In genomic region chr7:50101873-50102272, GRCh38 we compare ENCODE assay signal across 11 cellular contexts. TPM values are rescaled to one million over a fixed set of nuclear protein-coding genes. Genes with fewer than 3 reads are reported as not detected.
"Had no signal": no experiment of that assay in that cellular context is flagged by ENCODE, and none has a peak within 500 bp of the region (broad histone marks: within the 10 kb centered on the region; RNA-seq: fewer than 3 reads in every experiment).

No MANE protein-coding gene starts in this region.

- H3K4me3 Mint-ChIP-seq: IgD-negative memory B cell had no signal

- FAIRE-seq: HepG2, HTR-8/SVneo, K562 had no signal

- H3K4me2 ChIP-seq: KMS-11 had no signal

- H3K4me1 Mint-ChIP-seq: IgD-negative memory B cell had no signal

- H3K27ac ChIP-seq: HL-60, KMS-11 had no signal

- H3K9ac ChIP-seq: KMS-11 had no signal

- ATAC-seq: HepG2, K562 had no signal

- H3K36me3 Mint-ChIP-seq: IgD-negative memory B cell had no signal

- H3K4me3 ChIP-seq: K562 had no signal

- H3K9me3 Mint-ChIP-seq: IgD-negative memory B cell had no signal

- DNase-seq: IMR-90, KBM-7, KG1 had no signal

- H3K27ac Mint-ChIP-seq: IgD-negative memory B cell had no signal

RNA-seq across cellular contexts. Expression of gene ZPBP, which starts 8.8 kb away (rescaled TPM):
- total RNA-seq: HepG2, HT-29, HT1080, IMR-90, K562 had no signal
- polyA plus RNA-seq: HepG2, IgD-negative memory B cell, IMR-90, K562 had no signal
